In the genomic region with DNA sequence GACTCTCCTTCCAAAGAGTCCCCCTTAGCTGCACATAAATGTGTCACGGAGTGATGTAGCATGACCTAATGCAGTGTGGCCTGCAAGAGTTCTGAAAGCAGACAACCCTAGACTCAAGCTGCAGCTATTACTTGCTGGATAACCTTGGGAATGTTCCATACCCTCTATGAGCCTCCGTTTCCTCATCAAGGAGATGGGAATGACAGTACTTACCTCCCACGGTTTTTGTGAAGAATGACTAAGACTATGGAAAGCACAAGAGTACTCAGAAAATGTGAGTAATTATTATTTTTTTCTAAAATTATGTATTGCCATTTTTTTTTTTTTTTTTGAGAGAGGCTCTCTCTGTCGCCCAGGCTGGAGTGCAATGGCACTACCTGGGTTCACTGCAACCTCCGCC, we compare ENCODE assay signal across 19 cellular contexts. TPM values are rescaled to one million over a fixed set of nuclear protein-coding genes. Genes with fewer than 3 reads are reported as not detected.
"Had no signal": no experiment of that assay in that cellular context is flagged by ENCODE, and none has a peak within 500 bp of the region (broad histone marks: within the 10 kb centered on the region; RNA-seq: fewer than 3 reads in every experiment).

No MANE protein-coding gene starts in this region.

- H3K9me3 ChIP-seq: ovary, stomach, thoracic aorta, upper lobe of right lung had no signal

- H3K4me3 Mint-ChIP-seq: activated B cell treated with CpG ODN at 0.5 μM for 24 hours; activated naive CD8-positive, alpha-beta T cell treated with anti-CD3 and anti-CD28 coated beads, Interleukin-2, amount 10 ng/mL, durations not matched to agents 7 days and 5 days; activated T-helper 1 cell treated with anti-CD3 and anti-CD28 coated beads, Interleukin-12 subunit alpha, Interleukin-12 subunit beta, Interleukin-2, Interleukin-4 antibody, amounts not matched to agents 30 ng/mL and 10 ng/mL and 1 ng/mL, durations not matched to agents 14 hours and 24 hours and 36 hours; naive B cell; neural progenitor cell; T-helper 17 cell had no signal

- DNase-seq: activated B cell treated with CpG ODN at 0.5 μM for 24 hours; activated CD4-positive, alpha-beta T cell treated with anti-CD3 and anti-CD28 coated beads for 48 hours; activated CD8-positive, alpha-beta memory T cell treated with anti-CD3 and anti-CD28 coated beads for 24 hours; activated naive CD8-positive, alpha-beta T cell treated with anti-CD3 and anti-CD28 coated beads, Interleukin-2, amount 10 ng/mL, durations not matched to agents 7 days and 5 days; aorta; foreskin keratinocyte; left colon; naive B cell; ovary; stimulated activated CD4-positive, alpha-beta T cell treated with anti-CD3 and anti-CD28 coated beads, Interleukin-12 subunit alpha, Interleukin-12 subunit beta, amount 100 ng/mL, for 4 hours; stimulated activated CD4-positive, alpha-beta T cell treated with anti-CD3 and anti-CD28 coated beads, Interleukin-2, amount 100 ng/mL, for 24 hours; stomach; T-helper 17 cell; upper lobe of right lung had no signal

- H3K27me3 ChIP-seq: cardiac muscle cell, ovary had no signal

- H3K9me3 Mint-ChIP-seq: activated B cell treated with CpG ODN at 0.5 μM for 24 hours; activated naive CD8-positive, alpha-beta T cell treated with anti-CD3 and anti-CD28 coated beads, Interleukin-2, amount 10 ng/mL, durations not matched to agents 7 days and 5 days; activated T-helper 1 cell treated with anti-CD3 and anti-CD28 coated beads, Interleukin-12 subunit alpha, Interleukin-12 subunit beta, Interleukin-2, Interleukin-4 antibody, amounts not matched to agents 30 ng/mL and 10 ng/mL and 1 ng/mL, durations not matched to agents 14 hours and 24 hours and 36 hours; neural progenitor cell had no signal

- H3K4me3 ChIP-seq: cardiac muscle cell, neural progenitor cell, ovary, stomach, thoracic aorta, upper lobe of right lung had no signal

- H3K36me3 ChIP-seq: cardiac muscle cell, neural progenitor cell, ovary, stomach, thoracic aorta, upper lobe of right lung had no signal

- H3K27ac ChIP-seq: foreskin keratinocyte, neural progenitor cell, ovary, stomach, thoracic aorta, upper lobe of right lung had no signal

- H3K9ac ChIP-seq: neural progenitor cell had no signal

- H3K36me3 Mint-ChIP-seq: neural progenitor cell had no signal

- H3K27ac Mint-ChIP-seq: activated B cell treated with CpG ODN at 0.5 μM for 24 hours; activated naive CD8-positive, alpha-beta T cell treated with anti-CD3 and anti-CD28 coated beads, Interleukin-2, amount 10 ng/mL, durations not matched to agents 7 days and 5 days; activated T-helper 1 cell treated with anti-CD3 and anti-CD28 coated beads, Interleukin-12 subunit alpha, Interleukin-12 subunit beta, Interleukin-2, Interleukin-4 antibody, amounts not matched to agents 30 ng/mL and 10 ng/mL and 1 ng/mL, durations not matched to agents 14 hours and 24 hours and 36 hours; neural progenitor cell; T-helper 17 cell had no signal

- ATAC-seq: esophagus mucosa, foreskin keratinocyte, left colon, T-helper 17 cell, upper lobe of right lung had no signal

RNA-seq across cellular contexts. Expression of a gene that starts 3.0 kb away (rescaled TPM):
- total RNA-seq: activated naive CD8-positive, alpha-beta T cell treated with anti-CD3 and anti-CD28 coated beads, Interleukin-2, amount 10 ng/mL, durations not matched to agents 7 days and 5 days; activated T-helper 1 cell treated with anti-CD3 and anti-CD28 coated beads, Interleukin-12 subunit alpha, Interleukin-12 subunit beta, Interleukin-2, Interleukin-4 antibody, amounts not matched to agents 30 ng/mL and 10 ng/mL and 1 ng/mL, durations not matched to agents 14 hours and 24 hours and 36 hours; T-helper 17 cell had no signal
